In the genomic region with DNA sequence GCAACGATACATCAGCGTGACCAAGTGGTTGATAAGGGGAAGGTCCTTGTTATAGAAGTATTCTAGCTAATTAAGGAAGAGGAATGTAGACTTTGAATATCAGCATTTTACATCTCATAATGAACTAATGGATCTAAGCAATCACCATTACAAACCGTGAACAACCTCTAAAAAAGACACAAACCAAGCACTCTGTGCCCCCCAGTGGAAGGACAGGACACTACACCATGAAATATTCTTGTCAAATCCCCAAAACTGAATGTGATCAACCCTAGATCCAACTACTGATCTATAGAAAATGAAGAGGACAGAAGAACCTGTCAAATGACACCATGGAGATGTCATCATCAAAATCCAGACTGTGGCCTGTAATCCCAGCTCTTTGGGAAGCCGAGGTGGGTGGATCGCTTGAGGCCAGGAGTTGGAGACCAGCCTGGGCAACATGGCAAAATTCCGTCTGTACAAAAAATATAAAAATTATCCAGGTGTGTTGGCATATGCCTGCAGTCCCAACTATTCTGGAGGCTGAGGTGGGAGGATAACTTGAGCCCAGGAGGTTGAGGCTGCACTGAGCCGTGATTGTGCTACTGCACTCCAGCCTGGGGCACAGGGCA, we compare ENCODE assay signal across 8 cellular contexts.
DNase-seq lines count a peak whose midpoint lies in the region; ATAC-seq, FAIRE-seq and TF ChIP-seq lines count a peak whose summit lies in the region.

No MANE protein-coding gene starts in this region.

- WGBS in body of pancreas, 2 donors = 77 to 78% methylated on average over 7 of the region's 7 CpGs

- peaks cover 3% of the 10 kb centered on the region for H3K9me3 Mint-ChIP-seq in T-helper 2 cell treated with Interferon-gamma antibody and Interleukin-4, amounts not matched to agents 5 μg/mL and 100 μg/mL, for 36 hours

- intact Hi-C loops in body of pancreas (cut with DNase I) = no loop called here

- H3K27ac ChIP-seq in body of pancreas = no peak overlapping the region

- DNase-seq in NOMO-1 treated with DMSO at 0.1 percent for 48 hours (lab: John Stamatoyannopoulos, UW; ENCODE audit: unreplicated experiment) = peak; percentile 37
- no peak for DNase-seq in NOMO-1 treated with dmso at 0.1 percent for 144 hours (lab: John Stamatoyannopoulos, UW; ENCODE audit: unreplicated experiment)
- DNase-seq in HTR-8/SVneo (ENCODE audit: insufficient read length, low spot score) = peak; percentile 68
- DNase-seq in T-helper 2 cell treated with Interferon-gamma antibody and Interleukin-4, amounts not matched to agents 5 μg/mL and 100 μg/mL, for 36 hours (ENCODE audit: low spot score) = peak; percentile 26
- DNase-seq in body of pancreas = peak; percentile 39 to 51 (median 48)
- peak; percentile 52 to 68 for DNase-seq in lung microvascular endothelial cell (ENCODE audit: low read depth in 2 of 2)
- DNase-seq in stimulated activated naive CD4-positive, alpha-beta T cell treated with Interleukin-2 at 50 U/mL for 16 hours (lab: John Stamatoyannopoulos, UW) = peak; percentile 38

- H3K4me1 Mint-ChIP-seq in T-helper 2 cell treated with Interferon-gamma antibody and Interleukin-4, amounts not matched to agents 5 μg/mL and 100 μg/mL, for 36 hours (ENCODE audit: low read depth) = peaks cover 9% of the 10 kb centered on the region

- TF ChIP-seq CTCF in body of pancreas (IDR thresholded peaks at IDR 0.05) = peak; percentile 25 to 80 (median 70)

- H3K27ac Mint-ChIP-seq in T-helper 2 cell treated with Interferon-gamma antibody and Interleukin-4, amounts not matched to agents 5 μg/mL and 100 μg/mL, for 36 hours = peak overlapping the region; percentile 1

- H3K4me1 ChIP-seq in body of pancreas = peaks cover 10% of the 10 kb centered on the region

- no peak overlapping the region for H3K4me3 Mint-ChIP-seq in T-helper 2 cell treated with Interferon-gamma antibody and Interleukin-4, amounts not matched to agents 5 μg/mL and 100 μg/mL, for 36 hours

- no peaks in the 10 kb centered on the region for H3K9me3 ChIP-seq in body of pancreas

- no peaks in the 10 kb centered on the region for H3K36me3 Mint-ChIP-seq in T-helper 2 cell treated with Interferon-gamma antibody and Interleukin-4, amounts not matched to agents 5 μg/mL and 100 μg/mL, for 36 hours (ENCODE audit: low read depth)

- peak; percentile 27 for ATAC-seq in body of pancreas
- no peak for ATAC-seq in HG03139 (IDR thresholded peaks at IDR 0.05; ENCODE audit: unreplicated experiment)

- H3K36me3 ChIP-seq in body of pancreas (replicated peaks in 1 of 2; ENCODE audit: insufficient read depth in 1 of 2, low read depth in 2 of 2) = no peaks in the 10 kb centered on the region

- no peaks in the 10 kb centered on the region for H3K27me3 ChIP-seq in body of pancreas

- peak; percentile 63 for FAIRE-seq in HTR-8/SVneo (lab: Jason Lieb, UNC)

- no peaks in the 10 kb centered on the region for H3K27me3 Mint-ChIP-seq in T-helper 2 cell treated with Interferon-gamma antibody and Interleukin-4, amounts not matched to agents 5 μg/mL and 100 μg/mL, for 36 hours (ENCODE audit: low read depth)

- TF ChIP-seq POLR2A in body of pancreas (IDR thresholded peaks at IDR 0.05) = no peak

- no peak overlapping the region for H3K4me3 ChIP-seq in body of pancreas
